Comparison of ENCODE assay signal across 1 cellular context in the genomic region with DNA sequence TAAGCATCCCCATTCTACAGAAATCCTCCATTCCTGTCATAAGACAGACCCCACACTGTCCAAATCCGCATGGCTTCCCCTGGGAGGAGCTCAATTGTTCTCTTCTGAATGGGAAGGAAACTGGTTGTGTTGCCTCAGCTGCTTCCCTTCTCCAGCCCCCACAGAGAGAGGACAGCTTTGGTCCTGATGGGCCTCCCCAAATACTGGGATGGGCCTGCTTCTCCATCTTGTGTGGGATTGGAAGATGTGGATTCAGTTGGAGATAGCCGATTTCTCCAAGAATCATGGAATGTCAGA.
A peak's percentile ranks its signal among the peaks of the same experiment; 100 is the strongest.
TF ChIP-seq lines count a peak whose summit lies in the region.

No MANE protein-coding gene starts in this region.

TF ChIP-seq in K562, 482 proteins besides CTCF, POLR2A, EP300 and RAD21 (continued from another document):
- no peak for TF ChIP-seq MTF1 (CRISPR knock-in tag; IDR thresholded peaks at IDR 0.05; ENCODE audit: borderline replicate concordance)
- TF ChIP-seq, protein P1, sequence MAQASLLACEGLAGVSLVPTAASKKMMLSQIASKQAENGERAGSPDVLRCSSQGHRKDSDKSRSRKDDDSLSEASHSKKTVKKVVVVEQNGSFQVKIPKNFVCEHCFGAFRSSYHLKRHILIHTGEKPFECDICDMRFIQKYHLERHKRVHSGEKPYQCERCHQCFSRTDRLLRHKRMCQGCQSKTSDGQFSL (CRISPR knock-in tag; IDR thresholded peaks at IDR 0.05): no peak
- TF ChIP-seq, protein P1 (tag; IDR thresholded peaks at IDR 0.05): 0 out of 4 replicates have a peak, but pooled peaks of 1 of the 2 experiments have one; percentile 38
